In genomic region chr5:175595905-175596304, GRCh38 we compare ENCODE assay signal across 24 cellular contexts.
"Had no signal": no experiment of that assay in that cellular context is flagged by ENCODE, and none has a peak within 500 bp of the region (broad histone marks: within the 10 kb centered on the region; RNA-seq: fewer than 3 reads in every experiment).

No MANE protein-coding gene starts in this region.

- H3K4me2 ChIP-seq: hepatocyte had no signal

- H3K4me1 ChIP-seq: gastroesophageal sphincter, left lung, lower lobe of right lung had no signal

- FAIRE-seq: colon, endothelial cell of umbilical vein, frontal cortex, keratinocyte had no signal

- H3K27ac ChIP-seq: coronary artery, esophagus muscularis mucosa, foreskin keratinocyte, gastroesophageal sphincter, hepatocyte, left lung, lower lobe of right lung had no signal

- H3K79me2 ChIP-seq: hepatocyte had no signal

- H3K4me3 Mint-ChIP-seq: immature natural killer cell, mesothelial cell of epicardium, naive B cell had no signal

- H3K4me1 Mint-ChIP-seq: immature natural killer cell, mesothelial cell of epicardium, naive B cell had no signal

- H3K27me3 ChIP-seq: foreskin keratinocyte, hepatocyte had no signal

- H3K27ac Mint-ChIP-seq: immature natural killer cell, mesothelial cell of epicardium, naive B cell had no signal

- H2AFZ ChIP-seq: hepatocyte had no signal

- DNase-seq: dermis blood vessel endothelial cell; dorsolateral prefrontal cortex; effector CD4-positive, alpha-beta T cell; effector memory CD4-positive, alpha-beta T cell; foreskin keratinocyte; heart left ventricle; hypothalamus; immature natural killer cell; left cardiac atrium; left lung; left ventricle myocardium superior; lower lobe of right lung; mesenchymal stem cell; mucosa of descending colon; naive B cell had no signal

- H3K36me3 ChIP-seq: esophagus muscularis mucosa, gastroesophageal sphincter, heart left ventricle, left lung, lower lobe of right lung had no signal

- H3K9me3 Mint-ChIP-seq: immature natural killer cell, mesothelial cell of epicardium had no signal

- ATAC-seq: foreskin keratinocyte, gastroesophageal sphincter, heart left ventricle, left cardiac atrium, left lung, left ventricle myocardium superior, mucosa of descending colon had no signal

- H3K36me3 Mint-ChIP-seq: immature natural killer cell, mesothelial cell of epicardium, naive B cell had no signal

- H3K9me3 ChIP-seq: esophagus muscularis mucosa, gastroesophageal sphincter, heart left ventricle, left lung, lower lobe of right lung, mucosa of descending colon had no signal

- H3K4me3 ChIP-seq: coronary artery, dorsolateral prefrontal cortex, esophagus muscularis mucosa, gastroesophageal sphincter, heart left ventricle, hepatocyte, left lung, lower lobe of right lung, mucosa of descending colon had no signal
